ENCODE assay signal across 8 cellular contexts in genomic region chr15:99511865-99512632, GRCh38. TPM values are rescaled to one million over a fixed set of nuclear protein-coding genes. Genes with fewer than 3 reads are reported as not detected.
DNase-seq lines count a peak whose midpoint lies in the region; ATAC-seq and TF ChIP-seq lines count a peak whose summit lies in the region.

No MANE protein-coding gene starts in this region.

- peak overlapping the region; percentile 55 to 81 (median 71) for H3K4me3 Mint-ChIP-seq in IgD-negative memory B cell

- peak overlapping the region; percentile 74 to 89 for H3K27ac ChIP-seq in right atrium auricular region

- no peaks in the 10 kb centered on the region for H3K27me3 ChIP-seq in right atrium auricular region

- H3K4me1 ChIP-seq in right atrium auricular region: peaks cover 0 to 41% of the 10 kb centered on the region in 2 donors

- H3K9me3 ChIP-seq in right atrium auricular region: no peaks in the 10 kb centered on the region

- H3K27ac Mint-ChIP-seq in IgD-negative memory B cell: peak overlapping the region; percentile 71 to 96 (median 93)

- peaks cover 65 to 76% (median 73%) of the 10 kb centered on the region in 3 donors for H3K4me1 Mint-ChIP-seq in IgD-negative memory B cell

- no peak for TF ChIP-seq CTCF in GM12864 (IDR thresholded peaks at IDR 0.05; ENCODE audit: low read depth, low read length, missing control alignments)
- no peak for TF ChIP-seq CTCF in right atrium auricular region (IDR thresholded peaks at IDR 0.05)

- H3K9me3 Mint-ChIP-seq in IgD-negative memory B cell: no peaks in the 10 kb centered on the region

- H3K27me3 Mint-ChIP-seq in IgD-negative memory B cell: no peaks in the 10 kb centered on the region

- peaks cover 2% of the 10 kb centered on the region for H3K36me3 Mint-ChIP-seq in IgD-negative memory B cell

- peak; percentile 96 for DNase-seq in GM12864 (ENCODE audit: low read depth)
- peak; percentile 69 for DNase-seq in right atrium auricular region (ENCODE audit: low spot score)
- DNase-seq in hippocampal formation (lab: John Stamatoyannopoulos, UW): no peak
- no peak for DNase-seq in posterior vena cava (ENCODE audit: low spot score)
- no peak for DNase-seq in OCI-M2 (lab: John Stamatoyannopoulos, UW; ENCODE audit: unreplicated experiment)
- no peak for DNase-seq in midbrain (lab: John Stamatoyannopoulos, UW)

- H3K4me3 ChIP-seq in GM12864 (ENCODE audit: low read depth, low read length): peak overlapping the region; percentile 54
- H3K4me3 ChIP-seq in right atrium auricular region: peak overlapping the region in 1 of 2 donors; percentile 10

- ATAC-seq in GM21515 (IDR thresholded peaks at IDR 0.05; ENCODE audit: unreplicated experiment): peak; percentile 62

- intact Hi-C loops in posterior vena cava (cut with DNase I): loop anchor here in 1 of 2 donors (10.0 kb wide), 1 partner anchor 57 kb away; no protein-coding TSS in a partner anchor

- H3K36me3 ChIP-seq in right atrium auricular region: no peaks in the 10 kb centered on the region

RNA-seq across cellular contexts. Expression of gene MEF2A, which starts 53.7 kb away (rescaled TPM):
- polyA plus RNA-seq in IgD-negative memory B cell: 53.9 TPM
- 100 to 1,000 TPM; 175 to 245 TPM for total RNA-seq in right atrium auricular region
- total RNA-seq in posterior vena cava: 100 to 1,000 TPM in 1 of 2 donors, 10 to 100 TPM in 1; 90.6 to 121 TPM

Comparison
In these comparisons a context has a peak if more than half of its experiments do, and no peak if none do; other contexts are left out.
1. DNase-seq: peak in GM12864 (single experiment) and right atrium auricular region (single experiment); none in hippocampal formation (0 of 2), posterior vena cava (single experiment), OCI-M2 (single experiment) and midbrain (single experiment).